In the genomic region with DNA sequence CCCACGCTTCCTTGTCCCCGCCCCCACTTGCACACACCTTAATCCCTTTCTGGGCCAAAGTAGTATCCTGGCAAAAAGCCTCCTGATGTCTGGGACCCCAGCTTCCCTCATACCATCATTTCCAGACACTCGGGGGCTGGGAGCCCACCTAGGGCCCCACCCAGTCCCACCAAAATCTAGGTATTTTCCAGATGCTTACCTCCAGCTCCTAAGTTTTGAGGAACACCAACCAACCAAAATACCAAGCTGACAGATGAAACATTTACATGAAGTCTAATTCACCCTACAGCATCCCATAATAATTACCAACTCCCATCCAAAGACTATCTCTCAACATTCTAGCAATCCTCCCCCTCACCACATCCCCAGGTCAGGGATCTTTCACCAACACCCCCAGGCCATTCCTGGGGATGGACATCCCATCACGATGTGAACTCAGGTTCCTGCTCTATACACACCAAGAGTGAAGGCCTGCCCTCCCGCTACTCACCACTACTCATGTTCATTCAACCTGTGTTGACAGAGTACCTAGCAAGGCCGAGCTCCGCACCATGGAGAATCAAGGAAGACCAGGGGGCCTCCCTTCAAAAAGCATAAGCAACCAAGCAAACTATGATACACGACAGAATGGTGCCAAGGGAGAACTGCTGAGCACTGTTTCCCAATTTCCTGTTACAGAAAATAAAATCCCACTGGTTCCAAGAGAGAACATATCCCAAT, we compare ENCODE assay signal across 8 cellular contexts. TPM values are rescaled to one million over a fixed set of nuclear protein-coding genes. Genes with fewer than 3 reads are reported as not detected.
DNase-seq lines count a peak whose midpoint lies in the region; ATAC-seq and TF ChIP-seq lines count a peak whose summit lies in the region.

No MANE protein-coding gene starts in this region.

- no peaks in the 10 kb centered on the region for H3K9me3 ChIP-seq in RWPE2 (ENCODE audit: severe bottlenecking)

- ATAC-seq in RWPE2 (ENCODE audit: low read depth): no peak
- ATAC-seq in HG03378 (IDR thresholded peaks at IDR 0.05; ENCODE audit: unreplicated experiment): no peak

- peaks cover 40% of the 10 kb centered on the region for H3K4me1 ChIP-seq in RWPE2 (ENCODE audit: insufficient read depth, poor library complexity, severe bottlenecking)

- H3K27me3 ChIP-seq in RWPE2 (ENCODE audit: insufficient read depth, poor library complexity, severe bottlenecking): no peaks in the 10 kb centered on the region

- H3K27ac ChIP-seq in RWPE2 (ENCODE audit: poor library complexity, severe bottlenecking): peak overlapping the region; percentile 79

- peaks cover 24% of the 10 kb centered on the region for H3K36me3 ChIP-seq in RWPE2 (ENCODE audit: low read depth)

- TF ChIP-seq CTCF in RWPE2 (IDR thresholded peaks at IDR 0.05; ENCODE audit: poor library complexity, severe bottlenecking) (no peak), fibroblast of the aortic adventitia (IDR thresholded peaks at IDR 0.05; ENCODE audit: insufficient read depth, low read length) (no peak)

- DNase-seq in NCI-H1417 (lab: John Stamatoyannopoulos, UW): peak in 2 of 3 experiments; percentile 63 to 66
- no peak for DNase-seq in NCI-H1417 treated with DMSO at 0.1 percent for 48 hours (lab: John Stamatoyannopoulos, UW)
- no peak for DNase-seq in RWPE2 (ENCODE audit: low spot score)
- peak; percentile 37 for DNase-seq in fibroblast of the aortic adventitia (ENCODE audit: low read depth)
- peak; percentile 13 to 71 (median 48) for DNase-seq in stimulated activated naive CD4-positive, alpha-beta T cell (lab: John Stamatoyannopoulos, UW)
- DNase-seq in glomerular visceral epithelial cell (ENCODE audit: extremely low spot score): no peak
- DNase-seq in DMS 273 treated with DMSO at 0.1 percent for 48 hours (lab: John Stamatoyannopoulos, UW): no peak

- H3K4me3 ChIP-seq in RWPE2 (ENCODE audit: severe bottlenecking): no peak overlapping the region
- no peak overlapping the region for H3K4me3 ChIP-seq in fibroblast of the aortic adventitia (ENCODE audit: low read depth, low read length)

RNA-seq across cellular contexts. Expression of gene CHD4, which starts 1.6 kb away (rescaled TPM):
- 161 and 462 TPM in 2 replicates for total RNA-seq in fibroblast of the aortic adventitia (ENCODE audit: low replicate concordance)

RNA-seq across cellular contexts. Expression of gene LPAR5, which starts 27.0 kb away (rescaled TPM):
- total RNA-seq in fibroblast of the aortic adventitia (ENCODE audit: low replicate concordance): not detected in 2 replicates

RNA-seq across cellular contexts. Expression of gene ACRBP, which starts 38.5 kb away (rescaled TPM):
- 0.36 and 0.49 TPM in 2 replicates for total RNA-seq in fibroblast of the aortic adventitia (ENCODE audit: low replicate concordance)

RNA-seq across cellular contexts. Expression of gene NOP2, which starts 40.7 kb away (rescaled TPM):
- total RNA-seq in fibroblast of the aortic adventitia (ENCODE audit: low replicate concordance): 24.0 and 54.6 TPM in 2 replicates

RNA-seq across cellular contexts. Expression of gene IFFO1, which starts 52.9 kb away (rescaled TPM):
- 12.7 and 17.2 TPM in 2 replicates for total RNA-seq in fibroblast of the aortic adventitia (ENCODE audit: low replicate concordance)

Comparison
In these comparisons a context has a peak if more than half of its experiments do, and no peak if none do; other contexts are left out.
1. DNase-seq: peak in NCI-H1417 (2 of 3), fibroblast of the aortic adventitia (single experiment) and stimulated activated naive CD4-positive, alpha-beta T cell (6 of 6); none in NCI-H1417 treated with DMSO at 0.1 percent for 48 hours (single experiment), RWPE2 (single experiment), glomerular visceral epithelial cell (single experiment) and DMS 273 treated with DMSO at 0.1 percent for 48 hours (single experiment).